ENCODE assay signal across 8 cellular contexts in the genomic region with DNA sequence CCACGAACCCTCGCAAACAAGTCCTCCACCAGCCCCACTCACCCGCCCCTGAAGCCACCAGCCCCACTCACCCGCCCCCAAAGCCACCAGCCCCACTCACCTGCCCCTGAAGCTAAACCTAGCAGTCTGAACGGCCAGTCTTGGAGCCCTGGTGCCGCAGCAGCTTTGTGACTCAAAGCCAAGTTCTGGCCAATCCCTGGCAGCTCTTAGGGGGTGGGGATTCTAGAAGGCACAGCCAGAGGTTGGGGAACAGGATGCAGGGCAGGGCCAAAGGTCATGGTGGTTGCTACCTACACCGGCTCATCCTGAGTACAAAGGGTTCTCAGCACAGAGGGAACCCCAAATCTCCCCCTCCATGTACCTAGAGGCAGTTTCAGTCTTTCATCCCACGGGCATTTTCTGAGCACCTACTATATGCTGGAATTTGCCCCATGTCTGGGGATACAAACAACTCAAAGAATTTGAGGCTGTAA. TPM values are rescaled to one million over a fixed set of nuclear protein-coding genes. Genes with fewer than 3 reads are reported as not detected.
A peak's percentile ranks its signal among the peaks of the same experiment; 100 is the strongest.
DNase-seq lines count a peak whose midpoint lies in the region; ATAC-seq lines count a peak whose summit lies in the region.

A gene with protein sequence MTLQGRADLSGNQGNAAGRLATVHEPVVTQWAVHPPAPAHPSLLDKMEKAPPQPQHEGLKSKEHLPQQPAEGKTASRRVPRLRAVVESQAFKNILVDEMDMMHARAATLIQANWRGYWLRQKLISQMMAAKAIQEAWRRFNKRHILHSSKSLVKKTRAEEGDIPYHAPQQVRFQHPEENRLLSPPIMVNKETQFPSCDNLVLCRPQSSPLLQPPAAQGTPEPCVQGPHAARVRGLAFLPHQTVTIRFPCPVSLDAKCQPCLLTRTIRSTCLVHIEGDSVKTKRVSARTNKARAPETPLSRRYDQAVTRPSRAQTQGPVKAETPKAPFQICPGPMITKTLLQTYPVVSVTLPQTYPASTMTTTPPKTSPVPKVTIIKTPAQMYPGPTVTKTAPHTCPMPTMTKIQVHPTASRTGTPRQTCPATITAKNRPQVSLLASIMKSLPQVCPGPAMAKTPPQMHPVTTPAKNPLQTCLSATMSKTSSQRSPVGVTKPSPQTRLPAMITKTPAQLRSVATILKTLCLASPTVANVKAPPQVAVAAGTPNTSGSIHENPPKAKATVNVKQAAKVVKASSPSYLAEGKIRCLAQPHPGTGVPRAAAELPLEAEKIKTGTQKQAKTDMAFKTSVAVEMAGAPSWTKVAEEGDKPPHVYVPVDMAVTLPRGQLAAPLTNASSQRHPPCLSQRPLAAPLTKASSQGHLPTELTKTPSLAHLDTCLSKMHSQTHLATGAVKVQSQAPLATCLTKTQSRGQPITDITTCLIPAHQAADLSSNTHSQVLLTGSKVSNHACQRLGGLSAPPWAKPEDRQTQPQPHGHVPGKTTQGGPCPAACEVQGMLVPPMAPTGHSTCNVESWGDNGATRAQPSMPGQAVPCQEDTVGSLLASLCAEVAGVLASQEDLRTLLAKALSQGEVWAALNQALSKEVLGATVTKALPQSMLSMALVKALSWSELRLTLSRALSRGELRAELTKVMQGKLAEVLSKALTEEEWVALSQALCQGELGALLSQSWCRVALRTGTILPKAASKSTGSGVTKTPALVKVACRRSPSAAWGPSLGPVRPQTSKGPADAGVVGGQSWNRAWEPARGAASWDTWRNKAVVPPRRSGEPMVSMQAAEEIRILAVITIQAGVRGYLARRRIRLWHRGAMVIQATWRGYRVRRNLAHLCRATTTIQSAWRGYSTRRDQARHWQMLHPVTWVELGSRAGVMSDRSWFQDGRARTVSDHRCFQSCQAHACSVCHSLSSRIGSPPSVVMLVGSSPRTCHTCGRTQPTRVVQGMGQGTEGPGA (N-terminal part only) (minus strand): TSS at position 150 of the 473 bp plus-strand sequence. CDS start 4,974 bp downstream, outside the sequence.

- no peaks in the 10 kb centered on the region for H3K27me3 Mint-ChIP-seq in IgD-negative memory B cell
- H3K27me3 Mint-ChIP-seq in activated naive CD8-positive, alpha-beta T cell = no peaks in the 10 kb centered on the region
- H3K27me3 Mint-ChIP-seq in immature natural killer cell (ENCODE audit: low read depth in 3 of 3) = peaks cover 64 to 76% (median 74%) of the 10 kb centered on the region in 3 donors
- no peaks in the 10 kb centered on the region for H3K27me3 Mint-ChIP-seq in stimulated activated naive CD8-positive, alpha-beta T cell treated with anti-CD3 and anti-CD28 coated beads, Interleukin-15, Interleukin-2, amounts not matched to agents 100 ng/mL and 50 ng/mL, for 24 hours

- H3K9me3 Mint-ChIP-seq in IgD-negative memory B cell = no peaks in the 10 kb centered on the region
- H3K9me3 Mint-ChIP-seq in activated naive CD8-positive, alpha-beta T cell (ENCODE audit: low read depth) = no peaks in the 10 kb centered on the region
- H3K9me3 Mint-ChIP-seq in immature natural killer cell = no peaks in the 10 kb centered on the region
- no peaks in the 10 kb centered on the region for H3K9me3 Mint-ChIP-seq in stimulated activated naive CD8-positive, alpha-beta T cell treated with anti-CD3 and anti-CD28 coated beads, Interleukin-15, Interleukin-2, amounts not matched to agents 100 ng/mL and 50 ng/mL, for 24 hours

- H3K36me3 Mint-ChIP-seq in IgD-negative memory B cell (peaks cover 1% of the 10 kb centered on the region), immature natural killer cell (peaks cover 0 to 2% (median 1%) of the 10 kb centered on the region in 3 donors)
- peaks cover 8% of the 10 kb centered on the region for H3K36me3 Mint-ChIP-seq in activated naive CD8-positive, alpha-beta T cell
- H3K36me3 Mint-ChIP-seq in stimulated activated naive CD8-positive, alpha-beta T cell treated with anti-CD3 and anti-CD28 coated beads, Interleukin-15, Interleukin-2, amounts not matched to agents 100 ng/mL and 50 ng/mL, for 24 hours (ENCODE audit: low read depth) = peaks cover 20% of the 10 kb centered on the region

- H3K4me1 Mint-ChIP-seq in IgD-negative memory B cell = peaks cover 14 to 25% (median 20%) of the 10 kb centered on the region in 3 donors
- H3K4me1 Mint-ChIP-seq in activated naive CD8-positive, alpha-beta T cell (ENCODE audit: low read depth) = peaks cover 34% of the 10 kb centered on the region
- H3K4me1 Mint-ChIP-seq in immature natural killer cell = peaks cover 18 to 25% of the 10 kb centered on the region in 2 donors
- peaks cover 46% of the 10 kb centered on the region for H3K4me1 Mint-ChIP-seq in stimulated activated naive CD8-positive, alpha-beta T cell treated with anti-CD3 and anti-CD28 coated beads, Interleukin-15, Interleukin-2, amounts not matched to agents 100 ng/mL and 50 ng/mL, for 24 hours (ENCODE audit: low read depth)

- H3K4me3 Mint-ChIP-seq in IgD-negative memory B cell (peak within 1 kb of the TSS in 3 of 4 donors; percentile 55 to 99 (median 58)), immature natural killer cell (peak within 1 kb of the TSS in 2 of 5 donors; percentile 21 to 36)
- peak within 1 kb of the TSS; percentile 27 for H3K4me3 Mint-ChIP-seq in activated naive CD8-positive, alpha-beta T cell
- no peak within 1 kb of the TSS for H3K4me3 Mint-ChIP-seq in stimulated activated naive CD8-positive, alpha-beta T cell treated with anti-CD3 and anti-CD28 coated beads, Interleukin-15, Interleukin-2, amounts not matched to agents 100 ng/mL and 50 ng/mL, for 24 hours

- ATAC-seq in HG02798 (IDR thresholded peaks at IDR 0.05; ENCODE audit: poor library complexity, unreplicated experiment) = no peak

- H3K27ac Mint-ChIP-seq in IgD-negative memory B cell = peak within 1 kb of the TSS; percentile 88 to 100 (median 95)
- peak within 1 kb of the TSS; percentile 68 for H3K27ac Mint-ChIP-seq in activated naive CD8-positive, alpha-beta T cell
- H3K27ac Mint-ChIP-seq in immature natural killer cell = peak within 1 kb of the TSS in 5 of 6 donors; percentile 32 to 76 (median 61)
- peak within 1 kb of the TSS; percentile 52 for H3K27ac Mint-ChIP-seq in stimulated activated naive CD8-positive, alpha-beta T cell treated with anti-CD3 and anti-CD28 coated beads, Interleukin-15, Interleukin-2, amounts not matched to agents 100 ng/mL and 50 ng/mL, for 24 hours

- DNase-seq in immature natural killer cell = peak in 2 of 3 donors; percentile 35 to 39
- no peak for DNase-seq in NCI-H510A treated with DMSO at 0.1 percent for 48 hours (lab: John Stamatoyannopoulos, UW)
- no peak for DNase-seq in retina
- DNase-seq in kidney glomerular epithelial cell (lab: John Stamatoyannopoulos, UW) = no peak

RNA-seq across cellular contexts. Expression of the gene that starts here (rescaled TPM):
- polyA plus RNA-seq in IgD-negative memory B cell (1.4 TPM), immature natural killer cell (under 1 TPM in 1 of 3 donors, not detected in 2; 0.15 TPM)

Comparison
In these comparisons a context has a peak if more than half of its experiments do, and no peak if none do; other contexts are left out.
1. Peak in DNase-seq in immature natural killer cell; RNA of the gene not detected or under 1 TPM.